In genomic region chr20:58650181-58650775, GRCh38 we compare ENCODE assay signal across 8 cellular contexts. TPM values are rescaled to one million over a fixed set of nuclear protein-coding genes. Genes with fewer than 3 reads are reported as not detected.
DNase-seq lines count a peak whose midpoint lies in the region; ATAC-seq and TF ChIP-seq lines count a peak whose summit lies in the region.

No MANE protein-coding gene starts in this region.

- intact Hi-C loops in esophagus squamous epithelium (cut with DNase I), result no loop called here

- peak; percentile 19 for ATAC-seq in GM18502 (IDR thresholded peaks at IDR 0.05; ENCODE audit: poor library complexity, unreplicated experiment)
- peak; percentile 12 for ATAC-seq in HG03442 (IDR thresholded peaks at IDR 0.05; ENCODE audit: unreplicated experiment)
- no peak for ATAC-seq in HG03108 (IDR thresholded peaks at IDR 0.05; ENCODE audit: unreplicated experiment)

- H3K27ac ChIP-seq in esophagus squamous epithelium, result peak overlapping the region; percentile 92 to 97 (median 96)

- peak; percentile 50 for DNase-seq in activated CD8-positive, alpha-beta memory T cell treated with anti-CD3 and anti-CD28 coated beads, Interleukin-2, amount 50 U/mL, for 4 hours
- DNase-seq in esophagus squamous epithelium (lab: John Stamatoyannopoulos, UW) (no peak), HK-2 (ENCODE audit: unreplicated experiment) (no peak), NCI-H524 treated with DMSO at 0.1 percent for 48 hours (lab: John Stamatoyannopoulos, UW) (no peak)

- H3K9me3 ChIP-seq in esophagus squamous epithelium (no peaks in the 10 kb centered on the region), neuron (ENCODE audit: low read length) (no peaks in the 10 kb centered on the region)

- H2AFZ ChIP-seq in neuron (ENCODE audit: low read depth, low read length), result peak overlapping the region; percentile 36

- no peak for TF ChIP-seq POLR2A in esophagus squamous epithelium (IDR thresholded peaks at IDR 0.05)

- H3K4me1 ChIP-seq in esophagus squamous epithelium, result peaks cover 7 to 76% (median 25%) of the 10 kb centered on the region in 3 donors
- H3K4me1 ChIP-seq in neuron (ENCODE audit: insufficient read depth, low read length), result peaks cover 23% of the 10 kb centered on the region

- no peak for TF ChIP-seq CTCF in esophagus squamous epithelium (IDR thresholded peaks at IDR 0.05)

- peak overlapping the region; percentile 70 to 86 (median 74) for H3K4me3 ChIP-seq in esophagus squamous epithelium
- peak overlapping the region; percentile 65 for H3K4me3 ChIP-seq in neuron (ENCODE audit: low read length)

- no peaks in the 10 kb centered on the region for H3K27me3 ChIP-seq in esophagus squamous epithelium
- H3K27me3 ChIP-seq in neuron (ENCODE audit: insufficient read depth, low read length), result peaks cover 3% of the 10 kb centered on the region

- WGBS in esophagus squamous epithelium, 2 donors, result 0 to 3% methylated on average over 12 to 13 of the region's 62 CpGs

- H3K36me3 ChIP-seq in esophagus squamous epithelium (no peaks in the 10 kb centered on the region), neuron (ENCODE audit: insufficient read depth, low read length) (no peaks in the 10 kb centered on the region)

RNA-seq across cellular contexts. Expression of gene STX16, which starts 0.8 kb away (rescaled TPM):
- total RNA-seq in esophagus squamous epithelium, result 10 to 100 TPM; 29.6 to 49.2 (median 32.8) TPM

RNA-seq across cellular contexts. Expression of gene NPEPL1, which starts 42.3 kb away (rescaled TPM):
- total RNA-seq in esophagus squamous epithelium, result 10 to 100 TPM; 16.7 to 36.0 (median 21.0) TPM
